Comparison of ENCODE assay signal across 1 cellular context in genomic region chr12:75390899-75391538, GRCh38.
A peak's percentile ranks its signal among the peaks of the same experiment; 100 is the strongest.
TF ChIP-seq lines count a peak whose summit lies in the region.

Gene GLIPR1L2, plus strand, starts transcription at chr12:75391089. Its CDS starts 28 bp downstream, at chr12:75391117.

TF ChIP-seq in A549, 52 proteins besides CTCF, POLR2A, EP300 and RAD21 (continued from another document):
- TF ChIP-seq, protein P1, sequence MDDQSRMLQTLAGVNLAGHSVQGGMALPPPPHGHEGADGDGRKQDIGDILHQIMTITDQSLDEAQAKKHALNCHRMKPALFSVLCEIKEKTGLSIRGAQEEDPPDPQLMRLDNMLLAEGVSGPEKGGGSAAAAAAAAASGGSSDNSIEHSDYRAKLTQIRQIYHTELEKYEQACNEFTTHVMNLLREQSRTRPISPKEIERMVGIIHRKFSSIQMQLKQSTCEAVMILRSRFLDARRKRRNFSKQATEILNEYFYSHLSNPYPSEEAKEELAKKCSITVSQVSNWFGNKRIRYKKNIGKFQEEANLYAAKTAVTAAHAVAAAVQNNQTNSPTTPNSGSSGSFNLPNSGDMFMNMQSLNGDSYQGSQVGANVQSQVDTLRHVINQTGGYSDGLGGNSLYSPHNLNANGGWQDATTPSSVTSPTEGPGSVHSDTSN (IDR thresholded peaks at IDR 0.05) = peak; percentile 76
- TF ChIP-seq KDM5A (IDR thresholded peaks at IDR 0.05) (no peak), KDM1A (IDR thresholded peaks at IDR 0.05; ENCODE audit: low read depth) (no peak), ZC3H11A (IDR thresholded peaks at IDR 0.05) (no peak), ESRRA (IDR thresholded peaks at IDR 0.05; ENCODE audit: borderline replicate concordance, low read length) (no peak), HOXB5 (CRISPR knock-in tag; IDR thresholded peaks at IDR 0.05) (no peak), POLR2AphosphoS2 (conservative IDR thresholded peaks at IDR 0.05; ENCODE audit: low read length) (no peak), NPAS2 (CRISPR knock-in tag; IDR thresholded peaks at IDR 0.05; ENCODE audit: borderline replicate concordance) (no peak), TP53 (CRISPR knock-in tag; IDR thresholded peaks at IDR 0.05) (no peak), JUN (IDR thresholded peaks at IDR 0.05) (peak in 1 of 2 experiments; percentile 61; a peak in 2 of 5 replicates), FOSB (CRISPR knock-in tag; IDR thresholded peaks at IDR 0.05) (no peak), SMC3 (IDR thresholded peaks at IDR 0.05) (peak; percentile 75), ZFP36 (IDR thresholded peaks at IDR 0.05; ENCODE audit: borderline replicate concordance, partially characterized antibody) (no peak), MAFK (IDR thresholded peaks at IDR 0.05; ENCODE audit: partially characterized antibody) (no peak), CHD2 (IDR thresholded peaks at IDR 0.05; ENCODE audit: low read length, partially characterized antibody) (no peak), GATA3 (IDR thresholded peaks at IDR 0.05; ENCODE audit: borderline replicate concordance) (no peak; the same call in 1 of the 2 replicates), EHF (CRISPR knock-in tag; IDR thresholded peaks at IDR 0.05) (no peak), HDAC2 (IDR thresholded peaks at IDR 0.05) (no peak), MAX (IDR thresholded peaks at IDR 0.05) (peak; percentile 80), NR3C1 (IDR thresholded peaks at IDR 0.05) (no peak), ZNF302 (CRISPR knock-in tag; IDR thresholded peaks at IDR 0.05) (no peak), E2F6 (IDR thresholded peaks at IDR 0.05; ENCODE audit: borderline replicate concordance, low read depth) (peak; percentile 72; the same call in 1 of the 2 replicates), ELK1 (IDR thresholded peaks at IDR 0.05; ENCODE audit: low read depth, low read length) (no peak), CBX2 (IDR thresholded peaks at IDR 0.05; ENCODE audit: borderline replicate concordance, low read depth) (no peak), NFE2L2 (conservative IDR thresholded peaks at IDR 0.05; ENCODE audit: low read length) (no peak)
- TF ChIP-seq, protein P2, sequence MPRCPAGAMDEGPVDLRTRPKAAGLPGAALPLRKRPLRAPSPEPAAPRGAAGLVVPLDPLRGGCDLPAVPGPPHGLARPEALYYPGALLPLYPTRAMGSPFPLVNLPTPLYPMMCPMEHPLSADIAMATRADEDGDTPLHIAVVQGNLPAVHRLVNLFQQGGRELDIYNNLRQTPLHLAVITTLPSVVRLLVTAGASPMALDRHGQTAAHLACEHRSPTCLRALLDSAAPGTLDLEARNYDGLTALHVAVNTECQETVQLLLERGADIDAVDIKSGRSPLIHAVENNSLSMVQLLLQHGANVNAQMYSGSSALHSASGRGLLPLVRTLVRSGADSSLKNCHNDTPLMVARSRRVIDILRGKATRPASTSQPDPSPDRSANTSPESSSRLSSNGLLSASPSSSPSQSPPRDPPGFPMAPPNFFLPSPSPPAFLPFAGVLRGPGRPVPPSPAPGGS (IDR thresholded peaks at IDR 0.05) = peak; percentile 57; the same call in 1 of the 3 replicates
- TF ChIP-seq, protein P3, sequence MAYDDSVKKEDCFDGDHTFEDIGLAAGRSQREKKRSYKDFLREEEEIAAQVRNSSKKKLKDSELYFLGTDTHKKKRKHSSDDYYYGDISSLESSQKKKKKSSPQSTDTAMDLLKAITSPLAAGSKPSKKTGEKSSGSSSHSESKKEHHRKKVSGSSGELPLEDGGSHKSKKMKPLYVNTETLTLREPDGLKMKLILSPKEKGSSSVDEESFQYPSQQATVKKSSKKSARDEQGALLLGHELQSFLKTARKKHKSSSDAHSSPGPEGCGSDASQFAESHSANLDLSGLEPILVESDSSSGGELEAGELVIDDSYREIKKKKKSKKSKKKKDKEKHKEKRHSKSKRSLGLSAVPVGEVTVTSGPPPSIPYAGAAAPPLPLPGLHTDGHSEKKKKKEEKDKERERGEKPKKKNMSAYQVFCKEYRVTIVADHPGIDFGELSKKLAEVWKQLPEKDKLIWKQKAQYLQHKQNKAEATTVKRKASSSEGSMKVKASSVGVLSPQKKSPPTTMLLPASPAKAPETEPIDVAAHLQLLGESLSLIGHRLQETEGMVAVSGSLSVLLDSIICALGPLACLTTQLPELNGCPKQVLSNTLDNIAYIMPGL (CRISPR knock-in tag; IDR thresholded peaks at IDR 0.05; ENCODE audit: borderline replicate concordance) = no peak
